2 cellular contexts compared by ENCODE assay signal in the genomic region with DNA sequence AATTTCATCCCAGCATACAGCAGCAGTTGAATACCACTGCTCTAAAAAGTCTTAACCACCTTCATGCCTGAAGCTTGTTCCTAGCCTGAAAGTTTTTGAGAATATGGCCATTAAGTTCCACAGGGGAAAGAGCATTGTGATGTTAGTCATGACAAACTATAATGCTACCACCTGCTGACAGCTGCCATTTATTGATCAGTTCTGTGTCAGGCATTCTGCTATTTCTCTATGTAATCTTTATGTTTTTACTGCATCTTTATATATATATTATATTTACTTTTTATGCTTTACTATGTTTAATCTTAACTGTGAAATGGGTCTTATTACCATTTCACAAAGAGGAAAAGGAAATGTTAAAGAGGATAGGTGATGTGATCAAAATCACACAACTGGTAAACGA.
A peak's percentile ranks its signal among the peaks of the same experiment; 100 is the strongest.
TF ChIP-seq lines count a peak whose summit lies in the region.

No MANE protein-coding gene starts in this region.

TF ChIP-seq in HEK293, 187 proteins besides CTCF, POLR2A, EP300 and RAD21:
- TF ChIP-seq ZNF211 (tag by site-specific recombination; IDR thresholded peaks at IDR 0.05; ENCODE audit: low read depth) (no peak), ZBTB20 (tag by site-specific recombination; IDR thresholded peaks at IDR 0.05) (0 out of 2 replicates have a peak, but pooled peaks have one; percentile 31), ZNF837 (tag by site-specific recombination; IDR thresholded peaks at IDR 0.05) (no peak)

TF ChIP-seq in H1, 55 proteins besides CTCF, POLR2A, EP300 and RAD21:
- TF ChIP-seq CBX8 (IDR thresholded peaks at IDR 0.05; ENCODE audit: borderline replicate concordance, low read depth, low read length) = no peak
- no peak for TF ChIP-seq POLR2AphosphoS5 (IDR thresholded peaks at IDR 0.05; ENCODE audit: low read depth, low read length)
- TF ChIP-seq CTBP2 (IDR thresholded peaks at IDR 0.05; ENCODE audit: borderline replicate concordance, insufficient read depth, insufficient read length, low read length) = no peak
- TF ChIP-seq CHD2 (IDR thresholded peaks at IDR 0.05; ENCODE audit: low read length) = no peak
- no peak for TF ChIP-seq TBP (IDR thresholded peaks at IDR 0.05; ENCODE audit: low read depth, low read length)
- TF ChIP-seq ASH2L (IDR thresholded peaks at IDR 0.05; ENCODE audit: low read length) = no peak
- TF ChIP-seq SRF (IDR thresholded peaks at IDR 0.05; ENCODE audit: low read depth, low read length) = no peak
- no peak for TF ChIP-seq CHD1 (IDR thresholded peaks at IDR 0.05; ENCODE audit: low read depth, low read length)
- no peak for TF ChIP-seq MAFK (IDR thresholded peaks at IDR 0.05; ENCODE audit: low read depth, low read length)
- TF ChIP-seq GABPA (IDR thresholded peaks at IDR 0.05; ENCODE audit: borderline replicate concordance, insufficient read depth, low read length) = no peak
- TF ChIP-seq, protein P1, sequence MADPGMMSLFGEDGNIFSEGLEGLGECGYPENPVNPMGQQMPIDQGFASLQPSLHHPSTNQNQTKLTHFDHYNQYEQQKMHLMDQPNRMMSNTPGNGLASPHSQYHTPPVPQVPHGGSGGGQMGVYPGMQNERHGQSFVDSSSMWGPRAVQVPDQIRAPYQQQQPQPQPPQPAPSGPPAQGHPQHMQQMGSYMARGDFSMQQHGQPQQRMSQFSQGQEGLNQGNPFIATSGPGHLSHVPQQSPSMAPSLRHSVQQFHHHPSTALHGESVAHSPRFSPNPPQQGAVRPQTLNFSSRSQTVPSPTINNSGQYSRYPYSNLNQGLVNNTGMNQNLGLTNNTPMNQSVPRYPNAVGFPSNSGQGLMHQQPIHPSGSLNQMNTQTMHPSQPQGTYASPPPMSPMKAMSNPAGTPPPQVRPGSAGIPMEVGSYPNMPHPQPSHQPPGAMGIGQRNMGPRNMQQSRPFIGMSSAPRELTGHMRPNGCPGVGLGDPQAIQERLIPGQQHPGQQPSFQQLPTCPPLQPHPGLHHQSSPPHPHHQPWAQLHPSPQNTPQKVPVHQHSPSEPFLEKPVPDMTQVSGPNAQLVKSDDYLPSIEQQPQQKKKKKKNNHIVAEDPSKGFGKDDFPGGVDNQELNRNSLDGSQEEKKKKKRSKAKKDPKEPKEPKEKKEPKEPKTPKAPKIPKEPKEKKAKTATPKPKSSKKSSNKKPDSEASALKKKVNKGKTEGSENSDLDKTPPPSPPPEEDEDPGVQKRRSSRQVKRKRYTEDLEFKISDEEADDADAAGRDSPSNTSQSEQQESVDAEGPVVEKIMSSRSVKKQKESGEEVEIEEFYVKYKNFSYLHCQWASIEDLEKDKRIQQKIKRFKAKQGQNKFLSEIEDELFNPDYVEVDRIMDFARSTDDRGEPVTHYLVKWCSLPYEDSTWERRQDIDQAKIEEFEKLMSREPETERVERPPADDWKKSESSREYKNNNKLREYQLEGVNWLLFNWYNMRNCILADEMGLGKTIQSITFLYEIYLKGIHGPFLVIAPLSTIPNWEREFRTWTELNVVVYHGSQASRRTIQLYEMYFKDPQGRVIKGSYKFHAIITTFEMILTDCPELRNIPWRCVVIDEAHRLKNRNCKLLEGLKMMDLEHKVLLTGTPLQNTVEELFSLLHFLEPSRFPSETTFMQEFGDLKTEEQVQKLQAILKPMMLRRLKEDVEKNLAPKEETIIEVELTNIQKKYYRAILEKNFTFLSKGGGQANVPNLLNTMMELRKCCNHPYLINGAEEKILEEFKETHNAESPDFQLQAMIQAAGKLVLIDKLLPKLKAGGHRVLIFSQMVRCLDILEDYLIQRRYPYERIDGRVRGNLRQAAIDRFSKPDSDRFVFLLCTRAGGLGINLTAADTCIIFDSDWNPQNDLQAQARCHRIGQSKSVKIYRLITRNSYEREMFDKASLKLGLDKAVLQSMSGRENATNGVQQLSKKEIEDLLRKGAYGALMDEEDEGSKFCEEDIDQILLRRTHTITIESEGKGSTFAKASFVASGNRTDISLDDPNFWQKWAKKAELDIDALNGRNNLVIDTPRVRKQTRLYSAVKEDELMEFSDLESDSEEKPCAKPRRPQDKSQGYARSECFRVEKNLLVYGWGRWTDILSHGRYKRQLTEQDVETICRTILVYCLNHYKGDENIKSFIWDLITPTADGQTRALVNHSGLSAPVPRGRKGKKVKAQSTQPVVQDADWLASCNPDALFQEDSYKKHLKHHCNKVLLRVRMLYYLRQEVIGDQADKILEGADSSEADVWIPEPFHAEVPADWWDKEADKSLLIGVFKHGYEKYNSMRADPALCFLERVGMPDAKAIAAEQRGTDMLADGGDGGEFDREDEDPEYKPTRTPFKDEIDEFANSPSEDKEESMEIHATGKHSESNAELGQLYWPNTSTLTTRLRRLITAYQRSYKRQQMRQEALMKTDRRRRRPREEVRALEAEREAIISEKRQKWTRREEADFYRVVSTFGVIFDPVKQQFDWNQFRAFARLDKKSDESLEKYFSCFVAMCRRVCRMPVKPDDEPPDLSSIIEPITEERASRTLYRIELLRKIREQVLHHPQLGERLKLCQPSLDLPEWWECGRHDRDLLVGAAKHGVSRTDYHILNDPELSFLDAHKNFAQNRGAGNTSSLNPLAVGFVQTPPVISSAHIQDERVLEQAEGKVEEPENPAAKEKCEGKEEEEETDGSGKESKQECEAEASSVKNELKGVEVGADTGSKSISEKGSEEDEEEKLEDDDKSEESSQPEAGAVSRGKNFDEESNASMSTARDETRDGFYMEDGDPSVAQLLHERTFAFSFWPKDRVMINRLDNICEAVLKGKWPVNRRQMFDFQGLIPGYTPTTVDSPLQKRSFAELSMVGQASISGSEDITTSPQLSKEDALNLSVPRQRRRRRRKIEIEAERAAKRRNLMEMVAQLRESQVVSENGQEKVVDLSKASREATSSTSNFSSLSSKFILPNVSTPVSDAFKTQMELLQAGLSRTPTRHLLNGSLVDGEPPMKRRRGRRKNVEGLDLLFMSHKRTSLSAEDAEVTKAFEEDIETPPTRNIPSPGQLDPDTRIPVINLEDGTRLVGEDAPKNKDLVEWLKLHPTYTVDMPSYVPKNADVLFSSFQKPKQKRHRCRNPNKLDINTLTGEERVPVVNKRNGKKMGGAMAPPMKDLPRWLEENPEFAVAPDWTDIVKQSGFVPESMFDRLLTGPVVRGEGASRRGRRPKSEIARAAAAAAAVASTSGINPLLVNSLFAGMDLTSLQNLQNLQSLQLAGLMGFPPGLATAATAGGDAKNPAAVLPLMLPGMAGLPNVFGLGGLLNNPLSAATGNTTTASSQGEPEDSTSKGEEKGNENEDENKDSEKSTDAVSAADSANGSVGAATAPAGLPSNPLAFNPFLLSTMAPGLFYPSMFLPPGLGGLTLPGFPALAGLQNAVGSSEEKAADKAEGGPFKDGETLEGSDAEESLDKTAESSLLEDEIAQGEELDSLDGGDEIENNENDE (IDR thresholded peaks at IDR 0.05; ENCODE audit: insufficient replicate concordance, low read length) = no peak
- no peak for TF ChIP-seq SP4 (IDR thresholded peaks at IDR 0.05; ENCODE audit: low read length)
- no peak for TF ChIP-seq BRCA1 (IDR thresholded peaks at IDR 0.05; ENCODE audit: low read depth, low read length)
- no peak for TF ChIP-seq NANOG (IDR thresholded peaks at IDR 0.05; ENCODE audit: insufficient read depth, low read depth, low read length, poor library complexity, severe bottlenecking)
